18 cellular contexts compared by ENCODE assay signal in the genomic region with DNA sequence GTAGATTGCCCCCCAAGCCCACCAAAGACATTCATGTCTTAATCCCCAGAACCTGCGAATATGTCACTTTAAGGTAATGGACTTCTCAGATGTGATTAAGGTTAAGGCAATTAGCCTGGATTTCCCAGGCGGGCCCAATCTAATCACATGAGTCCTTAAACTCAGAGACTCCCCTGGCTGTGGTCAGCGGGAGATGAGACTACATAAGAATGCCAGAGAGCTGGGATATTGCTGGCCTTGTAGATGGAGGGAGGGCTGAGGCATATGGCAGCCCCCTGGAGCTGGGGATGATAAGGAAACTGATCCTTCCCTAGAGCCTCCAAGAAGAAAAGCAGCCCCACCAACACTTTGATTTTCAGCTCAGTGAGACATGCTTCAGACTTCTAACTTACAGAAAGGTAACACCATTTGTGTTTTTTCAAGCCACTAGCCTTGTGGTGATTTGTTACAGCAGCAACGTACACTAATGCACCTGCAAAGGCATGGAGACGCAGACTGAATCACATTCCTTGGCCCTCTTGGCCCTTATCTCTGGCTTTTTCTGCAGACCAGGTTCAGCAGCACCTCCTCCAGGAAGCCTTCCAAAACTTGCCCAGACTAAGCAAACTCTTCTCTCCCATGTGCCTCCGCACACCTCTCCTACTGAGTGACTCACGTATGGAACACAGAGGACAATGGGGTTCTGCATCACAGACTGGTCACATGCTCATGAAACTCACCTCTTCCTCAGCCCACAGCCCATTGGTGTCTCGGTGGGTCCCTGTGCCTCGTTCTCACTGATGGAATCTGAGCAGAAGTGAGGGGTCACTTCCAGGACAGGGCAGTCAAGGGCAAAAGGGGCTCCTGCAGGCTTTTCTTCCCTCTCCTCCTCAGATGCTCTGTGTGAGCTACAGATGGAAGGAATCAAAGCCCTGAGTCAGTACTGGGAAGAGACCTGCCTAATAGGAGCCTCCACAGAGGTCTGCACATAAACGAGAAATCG.
"Had no signal": no experiment of that assay in that cellular context is flagged by ENCODE, and none has a peak within 500 bp of the region (broad histone marks: within the 10 kb centered on the region; RNA-seq: fewer than 3 reads in every experiment).

No MANE protein-coding gene starts in this region.

- H3K4me1 ChIP-seq: right atrium auricular region, tibial nerve had no signal

- H3K27me3 ChIP-seq: right atrium auricular region, tibial nerve had no signal

- H3K27ac ChIP-seq: epithelial cell of prostate, right atrium auricular region, tibial nerve had no signal

- H3K36me3 ChIP-seq: right atrium auricular region, tibial nerve had no signal

- ATAC-seq: activated naive CD8-positive, alpha-beta T cell treated with anti-CD3 and anti-CD28 coated beads, Interleukin-2, amount 50 U/mL, for 24 hours; activated T-helper 17 cell treated with anti-CD3 and anti-CD28 coated beads, Interleukin-2, amount 50 U/mL, for 72 hours; left ventricle myocardium superior had no signal

- H3K4me3 ChIP-seq: right atrium auricular region, tibial nerve had no signal

- FAIRE-seq: kidney, TTC549 had no signal

- DNase-seq: activated CD4-positive, CD25-positive, alpha-beta regulatory T cell; activated naive CD4-positive, alpha-beta T cell treated with Interleukin-2 at 50 U/mL for 16 hours; activated naive CD8-positive, alpha-beta T cell treated with anti-CD3 and anti-CD28 coated beads, Interleukin-2, amount 50 U/mL, for 24 hours; aorta; effector memory CD4-positive, alpha-beta T cell; hippocampal formation; kidney; left ventricle myocardium superior; occipital lobe; stimulated activated CD4-positive, alpha-beta T cell treated with anti-CD3 and anti-CD28 coated beads, Interleukin-2, amount 100 ng/mL, for 48 hours; stimulated activated naive CD4-positive, alpha-beta T cell; substantia nigra; SW 1271 had no signal

- H3K9me3 ChIP-seq: right atrium auricular region had no signal
